10 cellular contexts compared by ENCODE assay signal in genomic region chr10:6473430-6473829, GRCh38.
A peak's percentile ranks its signal among the peaks of the same experiment; 100 is the strongest.
DNase-seq lines count a peak whose midpoint lies in the region; ATAC-seq, FAIRE-seq and TF ChIP-seq lines count a peak whose summit lies in the region.
"Had no signal": no experiment of that assay in that cellular context is flagged by ENCODE, and none has a peak within 500 bp of the region (broad histone marks: within the 10 kb centered on the region; RNA-seq: fewer than 3 reads in every experiment).

No MANE protein-coding gene starts in this region.

- H3K4me3 Mint-ChIP-seq in CD14-positive monocyte (peak overlapping the region in 1 of 2 donors; percentile 57), Calu3 (ENCODE audit: low read depth, unreplicated experiment) (no peak overlapping the region)
- peak overlapping the region; percentile 70 for H3K4me3 Mint-ChIP-seq in T-helper 2 cell treated with Interferon-gamma antibody and Interleukin-4, amounts not matched to agents 5 μg/mL and 100 μg/mL, for 36 hours

- peak; percentile 44 for ATAC-seq in HG02852 (IDR thresholded peaks at IDR 0.05; ENCODE audit: unreplicated experiment)
- ATAC-seq in GM18870 (IDR thresholded peaks at IDR 0.05; ENCODE audit: unreplicated experiment): no peak
- ATAC-seq in right cardiac atrium: no peak
- no peak for ATAC-seq in HepG2
- ATAC-seq: gastroesophageal sphincter had no signal

- TF ChIP-seq EP300 in HepG2 (IDR thresholded peaks at IDR 0.05; ENCODE audit: low read depth in 2 of 2, low read length in 2 of 2) (no peak), HepG2 (CRISPR knock-in tag; IDR thresholded peaks at IDR 0.05; ENCODE audit: borderline replicate concordance) (no peak)

- peaks cover 30% of the 10 kb centered on the region for H3K4me1 Mint-ChIP-seq in CD14-positive monocyte
- H3K4me1 Mint-ChIP-seq in T-helper 2 cell treated with Interferon-gamma antibody and Interleukin-4, amounts not matched to agents 5 μg/mL and 100 μg/mL, for 36 hours (ENCODE audit: low read depth): peaks cover 58% of the 10 kb centered on the region
- H3K4me1 Mint-ChIP-seq in Calu3 (ENCODE audit: low read depth, unreplicated experiment): no peaks in the 10 kb centered on the region

- TF ChIP-seq CTCF in CD14-positive monocyte (IDR thresholded peaks at IDR 0.05): no peak
- no peak for TF ChIP-seq CTCF in Calu3 (IDR thresholded peaks at IDR 0.05; ENCODE audit: unreplicated experiment)
- TF ChIP-seq CTCF in HepG2 (CRISPR knock-in tag; IDR thresholded peaks at IDR 0.05): no peak

- intact Hi-C loops in CD14-positive monocyte (cut with micrococcal nuclease): no loop called here
- intact Hi-C loops in Calu3 (cut with micrococcal nuclease; ENCODE audit: unreplicated experiment): no loop called here
- intact Hi-C loops in right cardiac atrium (cut with DNase I): no loop called here
- intact Hi-C loops in HepG2 (cut with micrococcal nuclease; ENCODE audit: unreplicated experiment): no loop called here

- no peak for FAIRE-seq in HepG2 (lab: Jason Lieb, UNC)

- peaks cover 0 to 5% of the 10 kb centered on the region in 2 donors for H3K36me3 Mint-ChIP-seq in CD14-positive monocyte
- H3K36me3 Mint-ChIP-seq in T-helper 2 cell treated with Interferon-gamma antibody and Interleukin-4, amounts not matched to agents 5 μg/mL and 100 μg/mL, for 36 hours (ENCODE audit: low read depth): peaks cover 78% of the 10 kb centered on the region
- H3K36me3 Mint-ChIP-seq in Calu3 (ENCODE audit: insufficient read depth, unreplicated experiment): no peaks in the 10 kb centered on the region

- H3K27me3 Mint-ChIP-seq in CD14-positive monocyte (ENCODE audit: low read depth in 3 of 3) (no peaks in the 10 kb centered on the region), Calu3 (ENCODE audit: unreplicated experiment) (peaks cover 51% of the 10 kb centered on the region)
- no peaks in the 10 kb centered on the region for H3K27me3 Mint-ChIP-seq in T-helper 2 cell treated with Interferon-gamma antibody and Interleukin-4, amounts not matched to agents 5 μg/mL and 100 μg/mL, for 36 hours (ENCODE audit: low read depth)

- H3K27ac ChIP-seq in right cardiac atrium (ENCODE audit: low read length): no peak overlapping the region
- no peak overlapping the region for H3K27ac ChIP-seq in HepG2 (ENCODE audit: extremely low read length, insufficient read depth, low read length)
- H3K27ac ChIP-seq: gastroesophageal sphincter had no signal

- WGBS in right cardiac atrium: 64% methylated on average over 7 of the region's 7 CpGs
- WGBS in HepG2 (ENCODE audit: low lambda C conversion rate): 44% methylated on average over 7 of the region's 7 CpGs

- no peaks in the 10 kb centered on the region for H3K36me3 ChIP-seq in HepG2 (replicated peaks in 1 of 2; ENCODE audit: control insufficient read depth in 1 of 2, insufficient read depth in 2 of 2, low read length in 2 of 2)

- in situ Hi-C loops in HepG2 (cut with HindIII; ENCODE audit: extremely low pct_ligation_motif_present, low pct_unique_long_range_greater_than_20kb): no loop called here

- no peak overlapping the region for H3K4me2 ChIP-seq in HepG2 (ENCODE audit: low read depth, low read length)

- H4K20me1 ChIP-seq in HepG2 (ENCODE audit: insufficient read depth, low read length): no peaks in the 10 kb centered on the region

- no peak overlapping the region for H2AFZ ChIP-seq in HepG2 (ENCODE audit: low read length)

- TF ChIP-seq POLR2A in HepG2 (IDR thresholded peaks at IDR 0.05; ENCODE audit: insufficient read depth in 1 of 2, low read depth in 2 of 2, low read length in 2 of 2): no peak

- CTCF ChIA-PET in Calu3 (lab: Charles Lee): no interaction called here
- CTCF ChIA-PET in HepG2 (lab: Yijun Ruan, JAX; ENCODE audit: low intra/inter-chr PET ratio, low total read pairs): no interaction called here

- H3K4me3 ChIP-seq in right cardiac atrium (ENCODE audit: low read length): no peak overlapping the region
- no peak overlapping the region for H3K4me3 ChIP-seq in HepG2 (replicated peaks in 1 of 3; ENCODE audit: insufficient read depth in 1 of 3, low read depth in 2 of 3, low read length in 3 of 3)
- H3K4me3 ChIP-seq: gastroesophageal sphincter had no signal

- no peaks in the 10 kb centered on the region for H3K9me3 ChIP-seq in right cardiac atrium (ENCODE audit: control insufficient read depth, low read length)
- no peaks in the 10 kb centered on the region for H3K9me3 ChIP-seq in HepG2 (ENCODE audit: low read length)
- H3K9me3 ChIP-seq: gastroesophageal sphincter had no signal

- no peak for DNase-seq in CD14-positive monocyte (ENCODE audit: low spot score)
- peak; percentile 69 for DNase-seq in T-helper 2 cell treated with Interferon-gamma antibody and Interleukin-4, amounts not matched to agents 5 μg/mL and 100 μg/mL, for 36 hours (ENCODE audit: low spot score)
- DNase-seq in effector CD4-positive, alpha-beta T cell: peak; percentile 48
- no peak for DNase-seq in Calu3
- DNase-seq in right cardiac atrium: no peak
- no peak for DNase-seq in HepG2 (ENCODE audit: low spot score)
- DNase-seq: DMS79 had no signal

- H3K27me3 ChIP-seq in right cardiac atrium (ENCODE audit: control insufficient read depth, insufficient read depth): no peaks in the 10 kb centered on the region
- no peaks in the 10 kb centered on the region for H3K27me3 ChIP-seq in HepG2 (ENCODE audit: control insufficient read depth in 1 of 2, insufficient read depth in 2 of 2, low read length in 2 of 2)
- H3K27me3 ChIP-seq: gastroesophageal sphincter had no signal

- H3K9me3 Mint-ChIP-seq in CD14-positive monocyte (peaks cover 0 to 3% (median 0%) of the 10 kb centered on the region in 7 donors), Calu3 (ENCODE audit: low read depth, unreplicated experiment) (peaks cover 6% of the 10 kb centered on the region)
- peaks cover 6% of the 10 kb centered on the region for H3K9me3 Mint-ChIP-seq in T-helper 2 cell treated with Interferon-gamma antibody and Interleukin-4, amounts not matched to agents 5 μg/mL and 100 μg/mL, for 36 hours

- H3K27ac Mint-ChIP-seq in CD14-positive monocyte (peak overlapping the region in 4 of 7 donors; percentile 13 to 95 (median 66)), Calu3 (ENCODE audit: unreplicated experiment) (no peak overlapping the region)
- peak overlapping the region; percentile 86 for H3K27ac Mint-ChIP-seq in T-helper 2 cell treated with Interferon-gamma antibody and Interleukin-4, amounts not matched to agents 5 μg/mL and 100 μg/mL, for 36 hours

- H3K4me1 ChIP-seq in right cardiac atrium (ENCODE audit: control insufficient read depth, insufficient read depth, low read length) (no peaks in the 10 kb centered on the region), HepG2 (ENCODE audit: insufficient read depth, low read length) (no peaks in the 10 kb centered on the region)
- H3K4me1 ChIP-seq: gastroesophageal sphincter had no signal

- BruUV-seq in Calu3 (replicated peaks; lab: Mats Ljungman, UMichigan): no TSS peak
- BruUV-seq in HepG2 (replicated peaks; lab: Mats Ljungman, UMichigan): no TSS peak

- no peak for TF ChIP-seq RAD21 in HepG2 (CRISPR knock-in tag; IDR thresholded peaks at IDR 0.05)

- H3K79me2 ChIP-seq in HepG2 (ENCODE audit: insufficient read depth, low read length): no peaks in the 10 kb centered on the region

- no peak overlapping the region for H3K9ac ChIP-seq in HepG2 (ENCODE audit: insufficient read depth, low read depth, low read length)

- POLR2A ChIA-PET in HepG2 (lab: Yijun Ruan, JAX): no interaction called here

TF ChIP-seq in HepG2, 621 proteins besides CTCF, POLR2A, EP300 and RAD21:
- no peak for TF ChIP-seq EZH2 (conservative IDR thresholded peaks at IDR 0.05; ENCODE audit: low read depth, low read length)
- no peak for TF ChIP-seq ZMYM4 (CRISPR knock-in tag; IDR thresholded peaks at IDR 0.05)

Comparison
In these comparisons a context has a peak if more than half of its experiments do, and no peak if none do; other contexts are left out.
1. DNase-seq: peak in T-helper 2 cell treated with Interferon-gamma antibody and Interleukin-4, amounts not matched to agents 5 μg/mL and 100 μg/mL, for 36 hours (single experiment) and effector CD4-positive, alpha-beta T cell (single experiment); none in CD14-positive monocyte (single experiment), Calu3 (single experiment), right cardiac atrium (0 of 3) and HepG2 (single experiment).